11 cellular contexts compared by ENCODE assay signal in the genomic region with DNA sequence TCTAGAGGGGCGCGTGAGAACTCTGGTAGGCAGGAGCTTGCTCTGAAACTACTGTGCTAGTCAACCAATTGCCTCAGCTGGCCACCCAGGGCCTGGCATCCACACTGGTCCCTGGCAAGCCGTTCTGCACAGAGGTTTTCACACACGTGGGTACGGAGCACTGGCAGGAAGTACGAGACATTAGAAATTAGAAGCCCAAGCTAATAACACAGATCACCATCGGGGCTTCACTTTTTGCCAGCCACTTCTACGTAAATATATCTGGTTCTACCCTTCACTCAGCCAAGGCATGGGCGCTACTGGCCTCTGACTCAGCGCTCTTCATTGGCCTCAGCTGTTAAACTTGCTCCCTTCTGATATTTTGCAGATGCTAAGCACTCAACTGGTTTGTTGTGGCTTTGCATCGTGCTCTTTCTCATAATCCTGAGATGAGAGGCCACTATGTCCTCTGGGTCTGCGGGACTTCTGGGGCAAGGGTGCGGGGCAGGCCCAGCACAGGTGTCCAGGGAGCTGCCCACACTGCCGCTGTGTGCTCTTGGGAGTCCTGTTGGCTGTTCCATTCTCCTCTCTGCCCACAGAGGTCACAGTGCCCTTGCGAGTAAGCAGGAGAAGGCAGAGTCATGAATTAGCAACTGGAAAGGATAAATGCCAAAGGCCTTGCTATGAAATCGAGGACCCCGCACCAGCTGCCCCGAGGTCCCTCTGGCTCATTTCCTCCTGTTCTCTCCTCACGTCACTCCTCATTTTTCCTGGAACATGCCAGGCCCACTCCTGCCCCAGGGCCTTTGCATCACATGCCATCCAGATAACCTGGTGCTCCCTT. TPM values are rescaled to one million over a fixed set of nuclear protein-coding genes. Genes with fewer than 3 reads are reported as not detected.
DNase-seq lines count a peak whose midpoint lies in the region; ATAC-seq, FAIRE-seq and TF ChIP-seq lines count a peak whose summit lies in the region.
"Had no signal": no experiment of that assay in that cellular context is flagged by ENCODE, and none has a peak within 500 bp of the region (broad histone marks: within the 10 kb centered on the region; RNA-seq: fewer than 3 reads in every experiment).

No MANE protein-coding gene starts in this region.

- H3K27ac Mint-ChIP-seq in activated naive CD8-positive, alpha-beta T cell treated with anti-CD3 and anti-CD28 coated beads, Interleukin-2, amount 10 ng/mL, durations not matched to agents 7 days and 5 days: no peak overlapping the region
- H3K27ac Mint-ChIP-seq in activated naive CD8-positive, alpha-beta T cell treated with anti-CD3 and anti-CD28 coated beads for 36 hours: no peak overlapping the region

- WGBS in suprapubic skin: 60% methylated on average over 17 of the region's 19 CpGs

- H3K4me1 ChIP-seq in keratinocyte (ENCODE audit: control insufficient read depth, extremely low read depth, insufficient read depth, low read length) (peaks cover 45% of the 10 kb centered on the region), suprapubic skin (peaks cover 38% of the 10 kb centered on the region)

- H3K9me1 ChIP-seq in keratinocyte (ENCODE audit: control insufficient read depth, extremely low read depth, insufficient read depth, low read length): no peaks in the 10 kb centered on the region

- H3K36me3 ChIP-seq in keratinocyte (ENCODE audit: control insufficient read depth in 2 of 2, extremely low read depth in 1 of 2, insufficient read depth in 2 of 2, low read length in 2 of 2) (no peaks in the 10 kb centered on the region), suprapubic skin (no peaks in the 10 kb centered on the region), brain microvascular endothelial cell (replicated peaks) (no peaks in the 10 kb centered on the region)

- H2AFZ ChIP-seq in keratinocyte (ENCODE audit: control insufficient read depth, low read length): peak overlapping the region; percentile 64

- POLR2A ChIA-PET in activated naive CD8-positive, alpha-beta T cell treated with anti-CD3 and anti-CD28 coated beads, Interleukin-2, amount 10 ng/mL, durations not matched to agents 7 days and 5 days (lab: Charles Lee): no interaction called here

- H3K9me3 ChIP-seq in keratinocyte (ENCODE audit: control insufficient read depth, low read depth, low read length): no peaks in the 10 kb centered on the region
- H3K9me3 ChIP-seq in suprapubic skin: no peaks in the 10 kb centered on the region

- H3K4me1 Mint-ChIP-seq in activated naive CD8-positive, alpha-beta T cell treated with anti-CD3 and anti-CD28 coated beads, Interleukin-2, amount 10 ng/mL, durations not matched to agents 7 days and 5 days: peaks cover 1% of the 10 kb centered on the region
- no peaks in the 10 kb centered on the region for H3K4me1 Mint-ChIP-seq in activated naive CD8-positive, alpha-beta T cell treated with anti-CD3 and anti-CD28 coated beads for 36 hours

- dilution Hi-C loops in keratinocyte (cut with MboI; ENCODE audit: extremely low pct_ligation_motif_present, low sequenced_read_pairs): no loop called here

- no peaks in the 10 kb centered on the region for H3K36me3 Mint-ChIP-seq in activated naive CD8-positive, alpha-beta T cell treated with anti-CD3 and anti-CD28 coated beads, Interleukin-2, amount 10 ng/mL, durations not matched to agents 7 days and 5 days
- H3K36me3 Mint-ChIP-seq in activated naive CD8-positive, alpha-beta T cell treated with anti-CD3 and anti-CD28 coated beads for 36 hours: no peaks in the 10 kb centered on the region
- H3K36me3 Mint-ChIP-seq: naive thymus-derived CD4-positive, alpha-beta T cell had no signal

- DNase-seq in activated naive CD8-positive, alpha-beta T cell treated with anti-CD3 and anti-CD28 coated beads, Interleukin-2, amount 10 ng/mL, durations not matched to agents 7 days and 5 days: peak; percentile 10
- no peak for DNase-seq in activated naive CD8-positive, alpha-beta T cell treated with anti-CD3 and anti-CD28 coated beads for 36 hours
- DNase-seq in amniotic epithelial cell (ENCODE audit: low read depth) (peak; percentile 18), keratinocyte (ENCODE audit: low read depth, low spot score) (peak; percentile 69), suprapubic skin (ENCODE audit: low spot score in 2 of 2) (peak in 1 of 2 donors; percentile 51), brain microvascular endothelial cell (no peak)
- DNase-seq: naive thymus-derived CD4-positive, alpha-beta T cell; stimulated activated CD4-positive, alpha-beta T cell treated with anti-CD3 and anti-CD28 coated beads, Interleukin-2, amount 100 ng/mL, for 24 hours had no signal

- in situ Hi-C loops in brain microvascular endothelial cell (cut with HindIII; ENCODE audit: low pct_ligation_motif_present, low sequenced_read_pairs): no loop called here

- peaks cover 6% of the 10 kb centered on the region for H3K27me3 Mint-ChIP-seq in activated naive CD8-positive, alpha-beta T cell treated with anti-CD3 and anti-CD28 coated beads, Interleukin-2, amount 10 ng/mL, durations not matched to agents 7 days and 5 days
- H3K27me3 Mint-ChIP-seq in activated naive CD8-positive, alpha-beta T cell treated with anti-CD3 and anti-CD28 coated beads for 36 hours: no peaks in the 10 kb centered on the region

- no peak for ATAC-seq in activated naive CD8-positive, alpha-beta T cell treated with anti-CD3 and anti-CD28 coated beads, Interleukin-2, amount 10 ng/mL, durations not matched to agents 7 days and 5 days (ENCODE audit: low read depth)
- no peak for ATAC-seq in GM18498 (IDR thresholded peaks at IDR 0.05; ENCODE audit: unreplicated experiment)
- ATAC-seq in HG03432 (IDR thresholded peaks at IDR 0.05; ENCODE audit: unreplicated experiment): no peak
- ATAC-seq: naive thymus-derived CD4-positive, alpha-beta T cell had no signal

- H3K4me3 Mint-ChIP-seq in activated naive CD8-positive, alpha-beta T cell treated with anti-CD3 and anti-CD28 coated beads, Interleukin-2, amount 10 ng/mL, durations not matched to agents 7 days and 5 days: no peak overlapping the region
- no peak overlapping the region for H3K4me3 Mint-ChIP-seq in activated naive CD8-positive, alpha-beta T cell treated with anti-CD3 and anti-CD28 coated beads for 36 hours
- H3K4me3 Mint-ChIP-seq: naive thymus-derived CD4-positive, alpha-beta T cell had no signal

- TF ChIP-seq CTCF in keratinocyte (optimal IDR thresholded peaks at IDR 0.05 in 1 of 3, IDR thresholded peaks at IDR 0.05 in 1 of 3, conservative IDR thresholded peaks at IDR 0.05 in 1 of 3; ENCODE audit: extremely low read depth in 1 of 3, insufficient read depth in 2 of 3, low read length in 3 of 3): no peak
- no peak for TF ChIP-seq CTCF in suprapubic skin (IDR thresholded peaks at IDR 0.05)
- no peak for TF ChIP-seq CTCF in brain microvascular endothelial cell (IDR thresholded peaks at IDR 0.05; ENCODE audit: low read depth, low read length, missing control alignments)

- peak overlapping the region in 1 of 3 experiments; percentile 19 for H3K4me3 ChIP-seq in keratinocyte (ENCODE audit: control insufficient read depth in 2 of 3, extremely low read depth in 1 of 3, insufficient read depth in 2 of 3, low read depth in 1 of 3, low read length in 3 of 3)
- H3K4me3 ChIP-seq in suprapubic skin: no peak overlapping the region
- no peak overlapping the region for H3K4me3 ChIP-seq in brain microvascular endothelial cell (ENCODE audit: low read depth, low read length)

- H3K79me2 ChIP-seq in keratinocyte (ENCODE audit: control insufficient read depth, insufficient read depth, low read length): no peaks in the 10 kb centered on the region

- TF ChIP-seq EP300 in suprapubic skin (IDR thresholded peaks at IDR 0.05): no peak

- H3K4me2 ChIP-seq in keratinocyte (ENCODE audit: control insufficient read depth, extremely low read depth, insufficient read depth, low read depth, low read length): peak overlapping the region; percentile 60

- H3K27me3 ChIP-seq in keratinocyte (ENCODE audit: control insufficient read depth, extremely low read depth, insufficient read depth, low read length) (no peaks in the 10 kb centered on the region), suprapubic skin (no peaks in the 10 kb centered on the region), brain microvascular endothelial cell (replicated peaks) (no peaks in the 10 kb centered on the region)

- peak overlapping the region; percentile 91 for H3K27ac ChIP-seq in keratinocyte (ENCODE audit: control insufficient read depth, insufficient read depth, low read length)
- H3K27ac ChIP-seq in suprapubic skin: peak overlapping the region; percentile 67
- H3K27ac ChIP-seq in brain microvascular endothelial cell: no peak overlapping the region

- no peaks in the 10 kb centered on the region for H3K9me3 Mint-ChIP-seq in activated naive CD8-positive, alpha-beta T cell treated with anti-CD3 and anti-CD28 coated beads, Interleukin-2, amount 10 ng/mL, durations not matched to agents 7 days and 5 days
- no peaks in the 10 kb centered on the region for H3K9me3 Mint-ChIP-seq in activated naive CD8-positive, alpha-beta T cell treated with anti-CD3 and anti-CD28 coated beads for 36 hours
- H3K9me3 Mint-ChIP-seq: naive thymus-derived CD4-positive, alpha-beta T cell had no signal

- H3K9ac ChIP-seq in keratinocyte (ENCODE audit: control insufficient read depth, extremely low read depth, insufficient read depth, low read length): peak overlapping the region; percentile 68

- peak; percentile 20 for FAIRE-seq in keratinocyte (lab: Jason Lieb, UNC)
- FAIRE-seq: GM19239 had no signal

- TF ChIP-seq POLR2A in suprapubic skin (IDR thresholded peaks at IDR 0.05): no peak

- no peaks in the 10 kb centered on the region for H4K20me1 ChIP-seq in keratinocyte (ENCODE audit: control insufficient read depth, extremely low read depth, insufficient read depth, low read length)

RNA-seq across cellular contexts. Expression of gene MAT2A, which starts 35.1 kb away (rescaled TPM):
- 100 to 1,000 TPM; 218 to 222 TPM for total RNA-seq in activated naive CD8-positive, alpha-beta T cell treated with anti-CD3 and anti-CD28 coated beads, Interleukin-2, amount 10 ng/mL, durations not matched to agents 7 days and 5 days
- total RNA-seq in activated naive CD8-positive, alpha-beta T cell treated with anti-CD3 and anti-CD28 coated beads for 36 hours: 100 to 1,000 TPM; 368 to 384 TPM
- 304 to 353 TPM (median 304 TPM) in 3 replicates for polyA plus RNA-seq in keratinocyte
- 57.4 TPM for polyA plus RNA-seq in keratinocyte (2011; ENCODE audit: low read depth)
- 94.8 and 181 TPM in 2 replicates for polyA plus RNA-seq in keratinocyte (2011; cell fraction: cytosol; rRNA removed)
- 658 and 880 TPM in 2 replicates for polyA plus RNA-seq in keratinocyte (2011; cell fraction: nucleus; rRNA removed)
- polyA plus RNA-seq in keratinocyte (2012; ENCODE audit: low replicate concordance): 173 and 177 TPM in 2 replicates
- 103 to 407 TPM (median 336 TPM) in 3 replicates for polyA minus RNA-seq in keratinocyte
- polyA minus RNA-seq in keratinocyte (2011; cell fraction: cytosol; rRNA and poly(A)+ RNA removed): 279 TPM
- polyA minus RNA-seq in keratinocyte (2011; cell fraction: nucleus; rRNA and poly(A)+ RNA removed): 276 and 293 TPM in 2 replicates
- 100 to 1,000 TPM; 153 to 234 (median 167) TPM for total RNA-seq in suprapubic skin

RNA-seq across cellular contexts. Expression of gene GGCX, which starts 57.5 kb away (rescaled TPM):
- 10 to 100 TPM; 24.8 to 26.8 TPM for total RNA-seq in activated naive CD8-positive, alpha-beta T cell treated with anti-CD3 and anti-CD28 coated beads, Interleukin-2, amount 10 ng/mL, durations not matched to agents 7 days and 5 days
- total RNA-seq in activated naive CD8-positive, alpha-beta T cell treated with anti-CD3 and anti-CD28 coated beads for 36 hours: 10 to 100 TPM; 19.6 to 19.9 TPM
- 34.3 to 39.1 TPM (median 35.6 TPM) in 3 replicates for polyA plus RNA-seq in keratinocyte
- 4.1 TPM for polyA plus RNA-seq in keratinocyte (2011; ENCODE audit: low read depth)
- 19.5 and 21.6 TPM in 2 replicates for polyA plus RNA-seq in keratinocyte (2011; cell fraction: cytosol; rRNA removed)
- polyA plus RNA-seq in keratinocyte (2011; cell fraction: nucleus; rRNA removed): 58.3 and 60.4 TPM in 2 replicates
- polyA plus RNA-seq in keratinocyte (2012; ENCODE audit: low replicate concordance): 15.0 and 31.9 TPM in 2 replicates
- polyA minus RNA-seq in keratinocyte: 63.9 to 70.2 TPM (median 64.7 TPM) in 3 replicates
- 19.8 TPM for polyA minus RNA-seq in keratinocyte (2011; cell fraction: cytosol; rRNA and poly(A)+ RNA removed)
- polyA minus RNA-seq in keratinocyte (2011; cell fraction: nucleus; rRNA and poly(A)+ RNA removed): 54.3 and 79.6 TPM in 2 replicates
- total RNA-seq in suprapubic skin: 10 to 100 TPM; 23.2 to 38.9 (median 27.7) TPM

Comparison
In these comparisons a context has a peak if more than half of its experiments do, and no peak if none do; other contexts are left out.
1. DNase-seq: peak in activated naive CD8-positive, alpha-beta T cell treated with anti-CD3 and anti-CD28 coated beads, Interleukin-2, amount 10 ng/mL, durations not matched to agents 7 days and 5 days (single experiment), amniotic epithelial cell (single experiment) and keratinocyte (single experiment); none in activated naive CD8-positive, alpha-beta T cell treated with anti-CD3 and anti-CD28 coated beads for 36 hours (single experiment) and brain microvascular endothelial cell (single experiment).